ENCODE assay signal across 2 cellular contexts in the genomic region with DNA sequence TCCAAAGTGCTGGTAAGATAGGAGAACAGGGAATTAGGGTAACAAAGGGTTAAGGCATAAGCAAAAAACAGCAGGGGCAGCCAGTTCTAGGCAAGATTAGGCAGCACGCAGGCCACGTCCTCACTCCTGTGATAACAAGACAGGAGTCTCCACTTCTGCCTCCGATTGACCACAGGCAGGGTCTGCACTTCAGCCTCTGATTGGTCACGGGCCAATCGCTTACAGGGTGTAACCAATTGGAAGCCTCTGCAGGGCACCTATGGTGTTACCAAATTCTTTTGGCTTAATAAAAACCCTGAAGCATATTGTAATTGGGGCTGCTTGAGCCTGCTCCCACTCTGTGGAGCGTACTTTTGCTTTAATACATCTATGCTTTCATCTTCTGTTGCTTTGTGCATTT.
A peak's percentile ranks its signal among the peaks of the same experiment; 100 is the strongest.
TF ChIP-seq lines count a peak whose summit lies in the region.

No MANE protein-coding gene starts in this region.

TF ChIP-seq in HCT116, 20 proteins besides CTCF, POLR2A, EP300 and RAD21:
- no peak for TF ChIP-seq EZH2 (IDR thresholded peaks at IDR 0.05)
- TF ChIP-seq SRF (IDR thresholded peaks at IDR 0.05; ENCODE audit: low read depth): no peak
- TF ChIP-seq, protein P1, sequence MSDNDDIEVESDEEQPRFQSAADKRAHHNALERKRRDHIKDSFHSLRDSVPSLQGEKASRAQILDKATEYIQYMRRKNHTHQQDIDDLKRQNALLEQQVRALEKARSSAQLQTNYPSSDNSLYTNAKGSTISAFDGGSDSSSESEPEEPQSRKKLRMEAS (IDR thresholded peaks at IDR 0.05): no peak
- TF ChIP-seq EZH2phosphoT487 (IDR thresholded peaks at IDR 0.05; ENCODE audit: borderline replicate concordance): no peak
- no peak for TF ChIP-seq ZBTB33 (IDR thresholded peaks at IDR 0.05; ENCODE audit: extremely low read depth, insufficient replicate concordance, low read length)
- no peak for TF ChIP-seq YY1 (IDR thresholded peaks at IDR 0.05; ENCODE audit: extremely low read depth, insufficient replicate concordance, low read depth, low read length)

TF ChIP-seq in K562, 482 proteins besides CTCF, POLR2A, EP300 and RAD21:
- TF ChIP-seq ZNF253 (CRISPR knock-in tag; conservative IDR thresholded peaks at IDR 0.05) (no peak), CBFA2T2 (conservative IDR thresholded peaks at IDR 0.05) (peak; percentile 14; the same call in 1 of the 2 replicates), CXXC5 (CRISPR knock-in tag; IDR thresholded peaks at IDR 0.05) (peak; percentile 69), CBFA2T3 (IDR thresholded peaks at IDR 0.05) (peak; percentile 63), RBM25 (IDR thresholded peaks at IDR 0.05; ENCODE audit: low read depth, low read length, severe bottlenecking) (peak; percentile 51), NFYB (IDR thresholded peaks at IDR 0.05; ENCODE audit: extremely low read depth, insufficient read length) (peak; percentile 81), NFIC (IDR thresholded peaks at IDR 0.05) (no peak)
- TF ChIP-seq, protein P2, sequence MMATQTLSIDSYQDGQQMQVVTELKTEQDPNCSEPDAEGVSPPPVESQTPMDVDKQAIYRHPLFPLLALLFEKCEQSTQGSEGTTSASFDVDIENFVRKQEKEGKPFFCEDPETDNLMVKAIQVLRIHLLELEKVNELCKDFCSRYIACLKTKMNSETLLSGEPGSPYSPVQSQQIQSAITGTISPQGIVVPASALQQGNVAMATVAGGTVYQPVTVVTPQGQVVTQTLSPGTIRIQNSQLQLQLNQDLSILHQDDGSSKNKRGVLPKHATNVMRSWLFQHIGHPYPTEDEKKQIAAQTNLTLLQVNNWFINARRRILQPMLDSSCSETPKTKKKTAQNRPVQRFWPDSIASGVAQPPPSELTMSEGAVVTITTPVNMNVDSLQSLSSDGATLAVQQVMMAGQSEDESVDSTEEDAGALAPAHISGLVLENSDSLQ (IDR thresholded peaks at IDR 0.05): peak; percentile 71
TF ChIP-seq in K562: peak in this region for 6.
